10 cellular contexts compared by ENCODE assay signal in genomic region chr6:43977404-43978111, GRCh38.
A peak's percentile ranks its signal among the peaks of the same experiment; 100 is the strongest.
DNase-seq lines count a peak whose midpoint lies in the region; ATAC-seq and TF ChIP-seq lines count a peak whose summit lies in the region.
"Had no signal": no experiment of that assay in that cellular context is flagged by ENCODE, and none has a peak within 500 bp of the region (broad histone marks: within the 10 kb centered on the region; RNA-seq: fewer than 3 reads in every experiment).

No MANE protein-coding gene starts in this region.

- H3K4me1 ChIP-seq in suprapubic skin = peaks cover 19% of the 10 kb centered on the region

- peaks cover 5% of the 10 kb centered on the region for H3K27me3 Mint-ChIP-seq in WTC11 (ENCODE audit: low read depth)

- ATAC-seq in HG03095 (IDR thresholded peaks at IDR 0.05; ENCODE audit: unreplicated experiment) = peak; percentile 82
- no peak for ATAC-seq in WTC11
- ATAC-seq: Panc1 had no signal

- no peaks in the 10 kb centered on the region for H3K36me3 Mint-ChIP-seq in WTC11

- no peak for TF ChIP-seq POLR2A in suprapubic skin (IDR thresholded peaks at IDR 0.05)

- no peak overlapping the region for H3K4me3 Mint-ChIP-seq in WTC11

- POLR2A ChIA-PET in WTC11 (lab: Charles Lee) = no interaction called here

- H3K9me3 ChIP-seq in WERI-Rb-1 (ENCODE audit: severe bottlenecking) (peaks cover 5% of the 10 kb centered on the region), suprapubic skin (no peaks in the 10 kb centered on the region)

- no peak overlapping the region for H3K4me3 ChIP-seq in WERI-Rb-1 (ENCODE audit: low read depth, low read length)
- no peak overlapping the region for H3K4me3 ChIP-seq in suprapubic skin
- H3K4me3 ChIP-seq: dorsolateral prefrontal cortex had no signal

- H3K27me3 ChIP-seq in WERI-Rb-1 (ENCODE audit: insufficient read depth, low read depth, severe bottlenecking) (no peaks in the 10 kb centered on the region), suprapubic skin (no peaks in the 10 kb centered on the region)
- H3K27me3 ChIP-seq: dorsolateral prefrontal cortex had no signal

- DNase-seq in activated effector memory CD4-positive, alpha-beta T cell treated with anti-CD3 and anti-CD28 coated beads, Interleukin-2, amount 50 U/mL, for 16 hours = peak; percentile 44
- no peak for DNase-seq in activated effector memory CD4-positive, alpha-beta T cell treated with Interleukin-2 at 50 U/mL for 16 hours
- peak; percentile 9 for DNase-seq in WERI-Rb-1
- peak; percentile 43 to 45 for DNase-seq in suprapubic skin (ENCODE audit: low spot score in 2 of 2)
- DNase-seq in WTC11 (ENCODE audit: low spot score) = no peak
- no peak for DNase-seq in activated CD4-positive, alpha-beta T cell treated with anti-CD3 and anti-CD28 coated beads, Interleukin-2, amount 50 U/mL, for 1 hour
- DNase-seq in hypothalamus (lab: John Stamatoyannopoulos, UW) = no peak

- H3K27ac ChIP-seq in WERI-Rb-1 = no peak overlapping the region
- H3K27ac ChIP-seq in suprapubic skin = no peak overlapping the region
- H3K27ac ChIP-seq: dorsolateral prefrontal cortex had no signal

- CTCF ChIA-PET in WTC11 (lab: Charles Lee) = no interaction called here

- TF ChIP-seq EP300 in suprapubic skin (IDR thresholded peaks at IDR 0.05) = no peak

- H3K4me1 Mint-ChIP-seq in WTC11 = 0 out of 2 replicates have a peak, but pooled peaks cover 3% of the 10 kb centered on the region

- 81% methylated on average over 10 of the region's 10 CpGs for WGBS in suprapubic skin

- H3K9me3 Mint-ChIP-seq in WTC11 = peaks cover 10% of the 10 kb centered on the region

- no peak overlapping the region for H3K27ac Mint-ChIP-seq in WTC11

- H3K36me3 ChIP-seq in WERI-Rb-1 (no peaks in the 10 kb centered on the region), suprapubic skin (no peaks in the 10 kb centered on the region)

- TF ChIP-seq CTCF in WERI-Rb-1 (IDR thresholded peaks at IDR 0.05; ENCODE audit: low read depth, low read length) = no peak
- no peak for TF ChIP-seq CTCF in suprapubic skin (IDR thresholded peaks at IDR 0.05)
- TF ChIP-seq CTCF in WTC11 (IDR thresholded peaks at IDR 0.05) = no peak

TF ChIP-seq in WTC11, 78 proteins besides CTCF, POLR2A, EP300 and RAD21:
- TF ChIP-seq USF1 (CRISPR knock-in tag; IDR thresholded peaks at IDR 0.05) = no peak
- TF ChIP-seq OVOL2 (CRISPR knock-in tag; IDR thresholded peaks at IDR 0.05; ENCODE audit: borderline replicate concordance) = no peak
- TF ChIP-seq ZMAT4 (CRISPR knock-in tag; IDR thresholded peaks at IDR 0.05) = no peak
- TF ChIP-seq ZNF396 (CRISPR knock-in tag; IDR thresholded peaks at IDR 0.05; ENCODE audit: borderline replicate concordance) = no peak
- TF ChIP-seq KAT7 (CRISPR knock-in tag; IDR thresholded peaks at IDR 0.05; ENCODE audit: borderline replicate concordance) = no peak
- TF ChIP-seq PREB (CRISPR knock-in tag; IDR thresholded peaks at IDR 0.05; ENCODE audit: borderline replicate concordance) = no peak
- TF ChIP-seq ATF1 (CRISPR knock-in tag; IDR thresholded peaks at IDR 0.05) = no peak

Comparison
In these comparisons a context has a peak if more than half of its experiments do, and no peak if none do; other contexts are left out.
1. DNase-seq: peak in activated effector memory CD4-positive, alpha-beta T cell treated with anti-CD3 and anti-CD28 coated beads, Interleukin-2, amount 50 U/mL, for 16 hours (single experiment), WERI-Rb-1 (single experiment) and suprapubic skin (2 of 2); none in activated effector memory CD4-positive, alpha-beta T cell treated with Interleukin-2 at 50 U/mL for 16 hours (single experiment), WTC11 (single experiment), activated CD4-positive, alpha-beta T cell treated with anti-CD3 and anti-CD28 coated beads, Interleukin-2, amount 50 U/mL, for 1 hour (single experiment) and hypothalamus (0 of 51).